In genomic region chr20:55793986-55794385, GRCh38 we compare ENCODE assay signal across 18 cellular contexts.
DNase-seq lines count a peak whose midpoint lies in the region; ATAC-seq and TF ChIP-seq lines count a peak whose summit lies in the region.
"Had no signal": no experiment of that assay in that cellular context is flagged by ENCODE, and none has a peak within 500 bp of the region (broad histone marks: within the 10 kb centered on the region; RNA-seq: fewer than 3 reads in every experiment).

No MANE protein-coding gene starts in this region.

- peak overlapping the region; percentile 22 for H3K4me2 ChIP-seq in KMS-11
- peak overlapping the region; percentile 59 for H3K4me2 ChIP-seq in OCI-LY3 (ENCODE audit: low read length)
- H3K4me2 ChIP-seq: A549; BLaER1 treated with 17β-estradiol and CSF1 and Interleukin-3, amounts not matched to agents 10 nM and 100 nM had no signal

- peaks cover 23% of the 10 kb centered on the region for H3K4me1 ChIP-seq in KMS-11 (ENCODE audit: low read depth, poor library complexity, severe bottlenecking)
- peaks cover 48% of the 10 kb centered on the region for H3K4me1 ChIP-seq in OCI-LY3 (ENCODE audit: low read length)
- no peaks in the 10 kb centered on the region for H3K4me1 ChIP-seq in RWPE2 (ENCODE audit: insufficient read depth, poor library complexity, severe bottlenecking)
- H3K4me1 ChIP-seq: A549; BLaER1 treated with 17β-estradiol and CSF1 and Interleukin-3, amounts not matched to agents 10 nM and 100 nM; Caco-2 had no signal

- H3K36me3 ChIP-seq in KMS-11 (ENCODE audit: insufficient read depth) (no peaks in the 10 kb centered on the region), OCI-LY3 (replicated peaks; ENCODE audit: low read depth, low read length) (peaks cover 18% of the 10 kb centered on the region), RWPE2 (ENCODE audit: low read depth) (no peaks in the 10 kb centered on the region)
- H3K36me3 ChIP-seq: BLaER1 treated with 17β-estradiol and CSF1 and Interleukin-3, amounts not matched to agents 10 nM and 100 nM had no signal

- no peaks in the 10 kb centered on the region for H4K20me1 ChIP-seq in KMS-11 (ENCODE audit: insufficient read depth)
- H4K20me1 ChIP-seq in OCI-LY3 (ENCODE audit: insufficient read depth, low read length), result no peaks in the 10 kb centered on the region
- H4K20me1 ChIP-seq: BLaER1 treated with 17β-estradiol and CSF1 and Interleukin-3, amounts not matched to agents 10 nM and 100 nM had no signal

- peak overlapping the region; percentile 45; the same call in 1 of the 2 replicates for H3K27ac ChIP-seq in KMS-11
- H3K27ac ChIP-seq in OCI-LY3 (ENCODE audit: low read length), result peak overlapping the region; percentile 59
- no peak overlapping the region for H3K27ac ChIP-seq in RWPE2 (ENCODE audit: poor library complexity, severe bottlenecking)
- H3K27ac ChIP-seq: 22Rv1; A549; BLaER1 treated with 17β-estradiol and CSF1 and Interleukin-3, amounts not matched to agents 10 nM and 100 nM; C4-2B had no signal

- DNase-seq in RWPE2 (ENCODE audit: low spot score), result no peak
- DNase-seq in GM10266 (ENCODE audit: extremely low spot score), result no peak
- no peak for DNase-seq in nucleus accumbens (lab: John Stamatoyannopoulos, UW)
- no peak for DNase-seq in kidney glomerular epithelial cell (lab: John Stamatoyannopoulos, UW)
- DNase-seq: AML-193; Caco-2; Calu3; CD4-positive, alpha-beta T cell; CD8-positive, alpha-beta T cell; DMS79 treated with DMSO at 0.1 percent for 48 hours; GF-D8 had no signal

- H2AFZ ChIP-seq in KMS-11 (ENCODE audit: low read depth) (peak overlapping the region; percentile 29), OCI-LY3 (ENCODE audit: low read depth, low read length) (peak overlapping the region; percentile 93)

- H3K9ac ChIP-seq in KMS-11 (no peak overlapping the region), OCI-LY3 (ENCODE audit: low read length) (peak overlapping the region; percentile 41)
- H3K9ac ChIP-seq: BLaER1 treated with 17β-estradiol and CSF1 and Interleukin-3, amounts not matched to agents 10 nM and 100 nM had no signal

- ATAC-seq in RWPE2 (ENCODE audit: low read depth), result peak; percentile 33; the same call in 1 of the 3 replicates
- ATAC-seq: A549; CD8-positive, alpha-beta T cell; GM12878 had no signal

- H3K9me3 ChIP-seq in OCI-LY3 (ENCODE audit: insufficient read depth, low read length), result peaks cover 7% of the 10 kb centered on the region; the same call in 1 of the 2 replicates
- no peaks in the 10 kb centered on the region for H3K9me3 ChIP-seq in RWPE2 (ENCODE audit: severe bottlenecking)
- H3K9me3 ChIP-seq: A549, Caco-2 had no signal

- H3K27me3 ChIP-seq in KMS-11 (ENCODE audit: insufficient read depth, low read depth) (no peaks in the 10 kb centered on the region), OCI-LY3 (ENCODE audit: low read depth, low read length) (no peaks in the 10 kb centered on the region), RWPE2 (ENCODE audit: insufficient read depth, poor library complexity, severe bottlenecking) (peaks cover 50% of the 10 kb centered on the region)
- H3K27me3 ChIP-seq: BLaER1 treated with 17β-estradiol and CSF1 and Interleukin-3, amounts not matched to agents 10 nM and 100 nM had no signal

- H3K4me3 ChIP-seq in KMS-11 (IDR thresholded peaks at IDR 0.05; ENCODE audit: insufficient read depth, low read depth, low read length), result no peak overlapping the region
- peak overlapping the region; percentile 20 for H3K4me3 ChIP-seq in OCI-LY3 (ENCODE audit: low read length)
- no peak overlapping the region for H3K4me3 ChIP-seq in RWPE2 (ENCODE audit: severe bottlenecking)
- H3K4me3 ChIP-seq: A549; BLaER1 treated with 17β-estradiol and CSF1 and Interleukin-3, amounts not matched to agents 10 nM and 100 nM; GM12878 had no signal

- H3K79me2 ChIP-seq in KMS-11 (ENCODE audit: insufficient read depth, low read depth) (no peaks in the 10 kb centered on the region), OCI-LY3 (ENCODE audit: low read length) (no peaks in the 10 kb centered on the region)

- no peak for TF ChIP-seq CTCF in KMS-11 (conservative IDR thresholded peaks at IDR 0.05; ENCODE audit: low read depth, low read length)
- TF ChIP-seq CTCF in OCI-LY3 (IDR thresholded peaks at IDR 0.05; ENCODE audit: low read depth, low read length), result no peak
- TF ChIP-seq CTCF in RWPE2 (IDR thresholded peaks at IDR 0.05; ENCODE audit: poor library complexity, severe bottlenecking), result no peak
- TF ChIP-seq CTCF in GM10266 (IDR thresholded peaks at IDR 0.05; ENCODE audit: control insufficient read depth, insufficient read depth, low read depth, missing control alignments), result no peak
